Comparison of ENCODE assay signal across 19 cellular contexts in the genomic region with DNA sequence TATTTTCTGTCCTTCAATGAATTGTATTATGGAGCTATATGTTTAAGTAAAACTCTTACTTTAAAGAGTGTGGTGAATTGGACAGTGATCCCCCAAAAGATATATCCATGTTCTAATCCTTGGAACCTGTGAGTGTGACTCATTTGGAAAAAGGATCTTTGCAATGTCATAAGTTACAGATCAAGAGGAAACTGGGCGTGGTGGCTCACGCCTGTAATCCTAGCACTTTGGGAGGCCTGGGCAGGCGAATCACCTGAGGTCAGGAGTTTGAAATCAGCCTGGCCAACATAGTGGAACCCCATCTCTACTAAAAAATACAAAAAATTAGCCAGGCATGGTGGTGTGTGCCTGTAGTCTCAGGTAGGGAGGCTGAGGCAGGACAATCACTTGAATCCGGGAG. TPM values are rescaled to one million over a fixed set of nuclear protein-coding genes. Genes with fewer than 3 reads are reported as not detected.
A peak's percentile ranks its signal among the peaks of the same experiment; 100 is the strongest.
DNase-seq lines count a peak whose midpoint lies in the region; ATAC-seq and TF ChIP-seq lines count a peak whose summit lies in the region.
"Had no signal": no experiment of that assay in that cellular context is flagged by ENCODE, and none has a peak within 500 bp of the region (broad histone marks: within the 10 kb centered on the region; RNA-seq: fewer than 3 reads in every experiment).

No MANE protein-coding gene starts in this region.

- H3K36me3 ChIP-seq in HCT116 (ENCODE audit: control insufficient read depth in 1 of 2, insufficient read depth in 2 of 2, low read length in 2 of 2), result peaks cover 0 to 2% of the 10 kb centered on the region in 2 experiments; a peak in 2 of 4 replicates
- peaks cover 9% of the 10 kb centered on the region for H3K36me3 ChIP-seq in osteoblast (ENCODE audit: insufficient read depth, low read length)

- no peak for DNase-seq in HCT116 (ENCODE audit: low read depth, low spot score)
- peak; percentile 14 for DNase-seq in SW480 (ENCODE audit: low spot score)
- DNase-seq in epithelial cell of esophagus (ENCODE audit: low read depth), result peak; percentile 33
- no peak for DNase-seq in stimulated activated naive B cell treated with anti-CD40 and anti-IgM and Interleukin-4, amounts not matched to agents 10 μg/mL and 1 μg/mL and 100 μg/mL, for 72 hours
- no peak for DNase-seq in osteoblast (ENCODE audit: insufficient read length, low spot score, missing footprints)
- no peak for DNase-seq in Calu3
- DNase-seq in KG1 (lab: John Stamatoyannopoulos, UW), result no peak
- DNase-seq: AML-193; Caco-2; CD4-positive, alpha-beta T cell; DMS153; DMS79; GF-D8; H7 had no signal

- ATAC-seq in HCT116, result peak; percentile 54; the same call in 1 of the 2 replicates
- no peak for ATAC-seq in stimulated activated naive B cell treated with anti-CD40 and anti-IgM and Interleukin-4, amounts not matched to agents 10 μg/mL and 1 μg/mL and 100 μg/mL, for 72 hours (replicated peaks)
- ATAC-seq: A549, GM23338 had no signal

- H3K9me3 ChIP-seq in HCT116 (ENCODE audit: control insufficient read depth in 1 of 2, insufficient read depth in 1 of 2, low read depth in 1 of 2, low read length in 2 of 2), result no peaks in the 10 kb centered on the region
- H3K9me3 ChIP-seq in osteoblast (ENCODE audit: low read depth, low read length), result no peaks in the 10 kb centered on the region
- H3K9me3 ChIP-seq: A549, Caco-2 had no signal

- CTCF ChIA-PET in HCT116 (lab: Charles Lee) (interaction anchor here (1.2 kb wide), 1 partner anchor 302 kb away, joined by 3 read pairs; no protein-coding TSS in a partner anchor), Calu3 (lab: Charles Lee) (no interaction called here)

- TF ChIP-seq RAD21 in HCT116 (IDR thresholded peaks at IDR 0.05; ENCODE audit: low read depth), result no peak

- TF ChIP-seq POLR2A in HCT116 (IDR thresholded peaks at IDR 0.05; ENCODE audit: borderline replicate concordance, extremely low read depth, insufficient read depth, insufficient read length), result no peak

- intact Hi-C loops in HCT116 (cut with micrococcal nuclease) (no loop called here), Calu3 (cut with micrococcal nuclease; ENCODE audit: unreplicated experiment) (no loop called here)

- H3K27ac Mint-ChIP-seq in stimulated activated naive B cell treated with anti-CD40 and anti-IgM and Interleukin-4, amounts not matched to agents 10 μg/mL and 1 μg/mL and 100 μg/mL, for 72 hours, result peak overlapping the region; percentile 31
- no peak overlapping the region for H3K27ac Mint-ChIP-seq in Calu3 (ENCODE audit: unreplicated experiment)
- H3K27ac Mint-ChIP-seq: CD4-positive, alpha-beta T cell; GM23338 had no signal

- H3K27me3 ChIP-seq in HCT116 (ENCODE audit: insufficient read depth, low read length) (no peaks in the 10 kb centered on the region), osteoblast (ENCODE audit: insufficient read depth, low read length) (peaks cover 23% of the 10 kb centered on the region)

- peaks cover 16 to 39% of the 10 kb centered on the region in 2 experiments; a peak in 3 of 4 replicates for H3K4me1 ChIP-seq in HCT116 (ENCODE audit: control insufficient read depth in 1 of 2, insufficient read depth in 2 of 2, low read length in 2 of 2)
- H3K4me1 ChIP-seq in osteoblast (ENCODE audit: insufficient read depth, low read length), result peaks cover 7% of the 10 kb centered on the region
- H3K4me1 ChIP-seq: A549 had no signal

- H3K79me2 ChIP-seq in HCT116 (ENCODE audit: insufficient read depth, low read length) (no peaks in the 10 kb centered on the region), osteoblast (ENCODE audit: insufficient read depth, low read length) (no peaks in the 10 kb centered on the region)

- POLR2A ChIA-PET in HCT116 (lab: Charles Lee), result no interaction called here

- no peak overlapping the region for H3K4me3 Mint-ChIP-seq in stimulated activated naive B cell treated with anti-CD40 and anti-IgM and Interleukin-4, amounts not matched to agents 10 μg/mL and 1 μg/mL and 100 μg/mL, for 72 hours
- H3K4me3 Mint-ChIP-seq in Calu3 (ENCODE audit: low read depth, unreplicated experiment), result no peak overlapping the region
- H3K4me3 Mint-ChIP-seq: CD4-positive, alpha-beta T cell; GM23338 had no signal

- H3K27me3 Mint-ChIP-seq in stimulated activated naive B cell treated with anti-CD40 and anti-IgM and Interleukin-4, amounts not matched to agents 10 μg/mL and 1 μg/mL and 100 μg/mL, for 72 hours, result peaks cover 0 to 9% of the 10 kb centered on the region in 2 donors
- no peaks in the 10 kb centered on the region for H3K27me3 Mint-ChIP-seq in Calu3 (ENCODE audit: unreplicated experiment)
- H3K27me3 Mint-ChIP-seq: CD4-positive, alpha-beta T cell had no signal

- BruUV-seq in HCT116 (replicated peaks; lab: Mats Ljungman, UMichigan), result no TSS peak
- BruUV-seq in Calu3 (replicated peaks; lab: Mats Ljungman, UMichigan), result no TSS peak

- H3K4me3 ChIP-seq in HCT116 (replicated peaks in 1 of 2; ENCODE audit: low read depth in 1 of 2, low read length in 2 of 2), result no peak overlapping the region
- H3K4me3 ChIP-seq in epithelial cell of esophagus (ENCODE audit: low read length), result no peak overlapping the region
- H3K4me3 ChIP-seq in osteoblast (ENCODE audit: insufficient read depth, low read length), result no peak overlapping the region
- H3K4me3 ChIP-seq: A549, GM23338 had no signal

- TF ChIP-seq CTCF in HCT116 (IDR thresholded peaks at IDR 0.05 in 2 of 3, conservative IDR thresholded peaks at IDR 0.05 in 1 of 3; ENCODE audit: borderline replicate concordance in 1 of 3, insufficient read depth in 1 of 3, low read depth in 2 of 3, low read length in 2 of 3), result no peak
- no peak for TF ChIP-seq CTCF in epithelial cell of esophagus (IDR thresholded peaks at IDR 0.05; ENCODE audit: insufficient read depth, low read depth, low read length, missing control alignments)
- TF ChIP-seq CTCF in osteoblast (IDR thresholded peaks at IDR 0.05; ENCODE audit: extremely low read depth, low read depth, low read length), result no peak
- no peak for TF ChIP-seq CTCF in Calu3 (IDR thresholded peaks at IDR 0.05; ENCODE audit: unreplicated experiment)

- H3K9me3 Mint-ChIP-seq in stimulated activated naive B cell treated with anti-CD40 and anti-IgM and Interleukin-4, amounts not matched to agents 10 μg/mL and 1 μg/mL and 100 μg/mL, for 72 hours, result no peaks in the 10 kb centered on the region
- H3K9me3 Mint-ChIP-seq in Calu3 (ENCODE audit: low read depth, unreplicated experiment), result no peaks in the 10 kb centered on the region
- H3K9me3 Mint-ChIP-seq: CD4-positive, alpha-beta T cell; GM23338 had no signal

- H3K27ac ChIP-seq in HCT116 (ENCODE audit: low read depth, low read length), result no peak overlapping the region
- no peak overlapping the region for H3K27ac ChIP-seq in osteoblast (ENCODE audit: low read depth, low read length)
- H3K27ac ChIP-seq: A549, C4-2B had no signal

- peak overlapping the region; percentile 39 for H3K4me2 ChIP-seq in HCT116 (ENCODE audit: low read length)
- H3K4me2 ChIP-seq in osteoblast (ENCODE audit: insufficient read depth, low read length), result no peak overlapping the region
- H3K4me2 ChIP-seq: A549, GM23338 had no signal

- RAD21 ChIA-PET in HCT116 (lab: Charles Lee; ENCODE audit: low non-redundant PET in 1 of 2, low total read pairs in 2 of 2, uncharacterized antibody in 2 of 2, unreplicated experiment in 2 of 2), result no interaction called here

- no peaks in the 10 kb centered on the region for H3K4me1 Mint-ChIP-seq in stimulated activated naive B cell treated with anti-CD40 and anti-IgM and Interleukin-4, amounts not matched to agents 10 μg/mL and 1 μg/mL and 100 μg/mL, for 72 hours
- H3K4me1 Mint-ChIP-seq in Calu3 (ENCODE audit: low read depth, unreplicated experiment), result peaks cover 8% of the 10 kb centered on the region
- H3K4me1 Mint-ChIP-seq: GM23338 had no signal

- H4K20me1 ChIP-seq in HCT116 (ENCODE audit: insufficient read depth) (no peaks in the 10 kb centered on the region), osteoblast (ENCODE audit: insufficient read depth, low read length) (no peaks in the 10 kb centered on the region)

- no peaks in the 10 kb centered on the region for H3K9me2 ChIP-seq in HCT116 (ENCODE audit: insufficient read depth)

- H3K36me3 Mint-ChIP-seq in stimulated activated naive B cell treated with anti-CD40 and anti-IgM and Interleukin-4, amounts not matched to agents 10 μg/mL and 1 μg/mL and 100 μg/mL, for 72 hours, result peaks cover 19 to 20% of the 10 kb centered on the region in 2 donors
- H3K36me3 Mint-ChIP-seq in Calu3 (ENCODE audit: insufficient read depth, unreplicated experiment), result peaks cover 17% of the 10 kb centered on the region

- H2AFZ ChIP-seq in HCT116 (ENCODE audit: low read depth, low read length, poor library complexity, severe bottlenecking), result no peak overlapping the region
- H2AFZ ChIP-seq in osteoblast (ENCODE audit: low read length), result no peak overlapping the region
- H2AFZ ChIP-seq: GM23338 had no signal

- no peak overlapping the region for H3K9ac ChIP-seq in HCT116 (ENCODE audit: low read length)

TF ChIP-seq in HCT116, 20 proteins besides CTCF, POLR2A, EP300 and RAD21 (continues in another document):
- no peak for TF ChIP-seq REST (IDR thresholded peaks at IDR 0.05; ENCODE audit: low read depth)

RNA-seq across cellular contexts. Expression of gene ELF5, which starts 36.7 kb away (rescaled TPM):
- total RNA-seq in HCT116 (2021; ENCODE audit: unreplicated experiment) (0.32 TPM), osteoblast (under 0.01 TPM in 1 of 2 replicates, not detected in the other), Calu3 (2022) (not detected in 2 replicates)
- polyA plus RNA-seq in HCT116 (2012), result 0.02 and 0.26 TPM in 2 replicates
- total RNA-seq: CD4-positive, alpha-beta T cell; Daoy; GM23338; H7 had no signal
- polyA plus RNA-seq: BJ, GM23338 had no signal

RNA-seq across cellular contexts. Expression of gene CAT, which starts 38.1 kb away (rescaled TPM):
- 50.9 TPM for total RNA-seq in HCT116 (2021; ENCODE audit: unreplicated experiment)
- polyA plus RNA-seq in HCT116 (2012), result 29.2 and 36.6 TPM in 2 replicates
- 56.6 and 62.6 TPM in 2 replicates for total RNA-seq in osteoblast
- total RNA-seq in Calu3 (2022), result 50.8 and 54.5 TPM in 2 replicates
- total RNA-seq: H7 had no signal

Comparison
In these comparisons a context has a peak if more than half of its experiments do, and no peak if none do; other contexts are left out.
1. DNase-seq: peak in SW480 (single experiment) and epithelial cell of esophagus (single experiment); none in HCT116 (single experiment), stimulated activated naive B cell treated with anti-CD40 and anti-IgM and Interleukin-4, amounts not matched to agents 10 μg/mL and 1 μg/mL and 100 μg/mL, for 72 hours (single experiment), osteoblast (single experiment), Calu3 (single experiment) and KG1 (single experiment).